ENCODE assay signal across 19 cellular contexts in the genomic region with DNA sequence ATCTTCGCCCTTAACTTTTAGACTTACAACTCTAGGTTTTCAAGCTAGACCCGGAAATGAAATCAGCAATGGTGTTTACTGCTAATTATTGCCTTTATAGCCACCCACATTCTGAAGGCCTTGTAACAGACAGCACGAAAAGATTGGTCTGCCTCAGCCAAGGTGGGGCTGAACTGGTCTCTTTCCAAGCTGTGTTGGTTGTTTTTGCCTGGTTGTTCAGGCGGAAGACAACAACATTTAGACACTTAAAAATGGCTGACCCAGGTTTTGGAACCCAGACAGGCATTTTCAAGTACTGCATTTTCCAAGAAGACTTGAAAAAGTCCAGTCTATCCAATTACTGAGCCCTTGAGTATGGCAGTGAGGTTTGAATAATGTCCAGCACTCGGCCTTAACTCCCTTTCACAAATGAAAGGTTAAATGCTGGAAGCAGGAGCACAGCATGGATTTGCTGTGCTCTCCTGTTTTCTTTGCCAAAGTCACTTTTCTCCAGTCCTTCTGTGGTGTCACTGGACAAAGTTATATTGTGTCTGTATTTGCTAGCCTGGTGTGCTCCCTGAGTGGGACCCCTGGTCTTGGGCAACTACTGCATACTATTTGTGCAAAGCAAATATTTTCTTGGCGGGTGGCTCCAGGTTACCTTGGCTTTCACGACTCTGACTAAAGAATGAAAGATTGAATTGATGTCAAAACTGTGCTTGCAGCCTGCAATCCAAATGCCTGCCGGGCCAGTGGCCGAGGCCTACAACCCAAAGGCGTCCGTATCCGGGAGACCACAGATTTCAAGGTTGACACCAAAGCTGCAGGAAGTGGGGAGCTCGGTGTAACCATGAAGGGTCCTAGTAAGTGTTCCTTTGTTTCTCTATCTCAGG.
DNase-seq lines count a peak whose midpoint lies in the region; ATAC-seq, FAIRE-seq and TF ChIP-seq lines count a peak whose summit lies in the region.
"Had no signal": no experiment of that assay in that cellular context is flagged by ENCODE, and none has a peak within 500 bp of the region (broad histone marks: within the 10 kb centered on the region; RNA-seq: fewer than 3 reads in every experiment).

No MANE protein-coding gene starts in this region.

- ATAC-seq in activated naive CD8-positive, alpha-beta T cell treated with anti-CD3 and anti-CD28 coated beads, Interleukin-2, amount 50 U/mL, for 24 hours, result no peak
- ATAC-seq in pancreas, result peak; percentile 62 to 73 (median 68)
- peak; percentile 33 for ATAC-seq in aorta (ENCODE audit: low FRiP score)
- no peak for ATAC-seq in naive thymus-derived CD4-positive, alpha-beta T cell
- ATAC-seq: activated T-helper 17 cell treated with anti-CD3 and anti-CD28 coated beads, Interleukin-2, amount 50 U/mL, for 72 hours; GM23338 had no signal

- H3K9me3 Mint-ChIP-seq in activated naive CD8-positive, alpha-beta T cell (ENCODE audit: low read depth), result no peaks in the 10 kb centered on the region
- H3K9me3 Mint-ChIP-seq in activated naive CD8-positive, alpha-beta T cell treated with anti-CD3 and anti-CD28 coated beads, Interleukin-2, amount 50 U/mL, for 24 hours, result no peaks in the 10 kb centered on the region
- H3K9me3 Mint-ChIP-seq in immature natural killer cell, result peaks cover 0 to 1% (median 0%) of the 10 kb centered on the region in 6 donors
- H3K9me3 Mint-ChIP-seq in naive thymus-derived CD4-positive, alpha-beta T cell, result no peaks in the 10 kb centered on the region
- H3K9me3 Mint-ChIP-seq: activated CD4-positive, alpha-beta T cell treated with anti-CD3 and anti-CD28 coated beads, Interleukin-2, amount 10 ng/mL, durations not matched to agents 24 days and 14 days; activated T-helper 17 cell treated with anti-CD3 and anti-CD28 coated beads, Interleukin-2, amount 50 U/mL, for 72 hours; CD8-positive, alpha-beta memory T cell; GM23338 had no signal

- H3K27me3 ChIP-seq in pancreas, result no peaks in the 10 kb centered on the region
- no peaks in the 10 kb centered on the region for H3K27me3 ChIP-seq in aorta (ENCODE audit: control insufficient read depth in 1 of 2, insufficient read depth in 2 of 2, low read length in 1 of 2)
- H3K27me3 ChIP-seq in naive thymus-derived CD4-positive, alpha-beta T cell (ENCODE audit: control insufficient read depth in 2 of 2, insufficient read depth in 2 of 2, low read length in 2 of 2), result no peaks in the 10 kb centered on the region

- H3K36me3 Mint-ChIP-seq in activated naive CD8-positive, alpha-beta T cell, result peaks cover 27% of the 10 kb centered on the region
- peaks cover 16% of the 10 kb centered on the region for H3K36me3 Mint-ChIP-seq in activated naive CD8-positive, alpha-beta T cell treated with anti-CD3 and anti-CD28 coated beads, Interleukin-2, amount 50 U/mL, for 24 hours (ENCODE audit: low read depth)
- peaks cover 7 to 36% (median 14%) of the 10 kb centered on the region in 3 donors for H3K36me3 Mint-ChIP-seq in immature natural killer cell
- H3K36me3 Mint-ChIP-seq in naive thymus-derived CD4-positive, alpha-beta T cell, result peaks cover 16 to 80% (median 44%) of the 10 kb centered on the region in 5 donors

- H3K4me1 ChIP-seq in pancreas (peaks cover 35 to 40% (median 37%) of the 10 kb centered on the region in 3 donors), aorta (ENCODE audit: control insufficient read depth in 1 of 2, insufficient read depth in 2 of 2, low read length in 2 of 2) (peaks cover 2 to 6% of the 10 kb centered on the region in 2 donors)
- no peaks in the 10 kb centered on the region for H3K4me1 ChIP-seq in naive thymus-derived CD4-positive, alpha-beta T cell (ENCODE audit: control insufficient read depth in 2 of 2, insufficient read depth in 2 of 2, low read length in 2 of 2)

- H3K27me3 Mint-ChIP-seq in activated naive CD8-positive, alpha-beta T cell, result no peaks in the 10 kb centered on the region
- no peaks in the 10 kb centered on the region for H3K27me3 Mint-ChIP-seq in activated naive CD8-positive, alpha-beta T cell treated with anti-CD3 and anti-CD28 coated beads, Interleukin-2, amount 50 U/mL, for 24 hours
- no peaks in the 10 kb centered on the region for H3K27me3 Mint-ChIP-seq in immature natural killer cell (ENCODE audit: low read depth in 3 of 3)
- H3K27me3 Mint-ChIP-seq in naive thymus-derived CD4-positive, alpha-beta T cell, result no peaks in the 10 kb centered on the region
- H3K27me3 Mint-ChIP-seq: activated CD4-positive, alpha-beta T cell treated with anti-CD3 and anti-CD28 coated beads, Interleukin-2, amount 10 ng/mL, durations not matched to agents 24 days and 14 days; activated T-helper 17 cell treated with anti-CD3 and anti-CD28 coated beads, Interleukin-2, amount 50 U/mL, for 72 hours had no signal

- POLR2A ChIA-PET in naive thymus-derived CD4-positive, alpha-beta T cell (lab: Charles Lee), result interaction anchor here (0.6 kb wide), 1 partner anchor 382 kb away, joined by 3 read pairs; no protein-coding TSS in a partner anchor

- TF ChIP-seq CTCF in pancreas (IDR thresholded peaks at IDR 0.05), result no peak

- 26 to 30% methylated on average over 13 of the region's 13 CpGs for WGBS in pancreas, 2 donors
- 25 to 26% methylated on average over 13 of the region's 13 CpGs for WGBS in aorta, 2 donors

- peaks cover 0 to 52% (median 15%) of the 10 kb centered on the region in 3 donors for H3K36me3 ChIP-seq in pancreas
- H3K36me3 ChIP-seq in aorta (ENCODE audit: control insufficient read depth in 1 of 2, insufficient read depth in 2 of 2, low read length in 1 of 2), result peaks cover 0 to 18% of the 10 kb centered on the region in 2 donors
- H3K36me3 ChIP-seq in naive thymus-derived CD4-positive, alpha-beta T cell (ENCODE audit: control insufficient read depth in 2 of 3, insufficient read depth in 3 of 3, low read length in 3 of 3), result peaks cover 0 to 89% (median 4%) of the 10 kb centered on the region in 3 experiments

- intact Hi-C loops in pancreas (cut with DNase I) (no loop called here), aorta (cut with DNase I) (loop anchor here (5.0 to 10.0 kb wide), 2 partner anchors 87 to 94 kb away; a partner anchor contains a TSS)
- intact Hi-C loops in naive thymus-derived CD4-positive, alpha-beta T cell (cut with micrococcal nuclease), result no loop called here

- FAIRE-seq in pancreas (lab: Jason Lieb, UNC), result no peak

- H3K27ac ChIP-seq in pancreas (peak overlapping the region; percentile 66 to 76 (median 73)), aorta (ENCODE audit: low read depth in 1 of 2, low read length in 2 of 2) (peak overlapping the region; percentile 34 to 85)
- H3K27ac ChIP-seq in naive thymus-derived CD4-positive, alpha-beta T cell (ENCODE audit: low read depth, low read length), result no peak overlapping the region

- peak overlapping the region; percentile 58 for H3K27ac Mint-ChIP-seq in activated naive CD8-positive, alpha-beta T cell
- no peak overlapping the region for H3K27ac Mint-ChIP-seq in activated naive CD8-positive, alpha-beta T cell treated with anti-CD3 and anti-CD28 coated beads, Interleukin-2, amount 50 U/mL, for 24 hours
- no peak overlapping the region for H3K27ac Mint-ChIP-seq in immature natural killer cell
- H3K27ac Mint-ChIP-seq in naive thymus-derived CD4-positive, alpha-beta T cell, result peak overlapping the region in 2 of 9 donors; percentile 36 to 58
- H3K27ac Mint-ChIP-seq: activated CD4-positive, alpha-beta T cell treated with anti-CD3 and anti-CD28 coated beads, Interleukin-2, amount 10 ng/mL, durations not matched to agents 24 days and 14 days; activated T-helper 17 cell treated with anti-CD3 and anti-CD28 coated beads, Interleukin-2, amount 50 U/mL, for 72 hours; GM23338 had no signal

- H3K9me3 ChIP-seq in pancreas (no peaks in the 10 kb centered on the region), aorta (ENCODE audit: control insufficient read depth, low read length) (no peaks in the 10 kb centered on the region)
- no peaks in the 10 kb centered on the region for H3K9me3 ChIP-seq in naive thymus-derived CD4-positive, alpha-beta T cell (ENCODE audit: control insufficient read depth in 2 of 3, low read length in 3 of 3)

- DNase-seq in activated naive CD8-positive, alpha-beta T cell treated with anti-CD3 and anti-CD28 coated beads, Interleukin-2, amount 50 U/mL, for 24 hours, result no peak
- DNase-seq in immature natural killer cell, result peak; percentile 13 to 31 (median 17)
- DNase-seq in pancreas, result peak in 4 of 6 donors; percentile 44 to 64 (median 56)
- DNase-seq in aorta, result no peak
- DNase-seq in D341Med (ENCODE audit: low spot score), result no peak
- DNase-seq in NCI-H1436 treated with DMSO at 0.1 percent for 48 hours (lab: John Stamatoyannopoulos, UW), result no peak
- no peak for DNase-seq in naive thymus-derived CD4-positive, alpha-beta T cell
- DNase-seq: 8988T; activated CD4-positive, alpha-beta T cell treated with anti-CD3 and anti-CD28 coated beads, Interleukin-2, amount 10 ng/mL, durations not matched to agents 24 days and 14 days; CD8-positive, alpha-beta memory T cell; KG1; NCI-H146; NCI-H69; retina; stimulated activated naive CD4-positive, alpha-beta T cell treated with Interleukin-2 at 50 U/mL for 16 hours; T-helper 1 cell had no signal

- H3K4me3 Mint-ChIP-seq in activated naive CD8-positive, alpha-beta T cell, result peak overlapping the region; percentile 32
- no peak overlapping the region for H3K4me3 Mint-ChIP-seq in activated naive CD8-positive, alpha-beta T cell treated with anti-CD3 and anti-CD28 coated beads, Interleukin-2, amount 50 U/mL, for 24 hours
- H3K4me3 Mint-ChIP-seq in immature natural killer cell, result peak overlapping the region in 1 of 5 donors; percentile 35
- H3K4me3 Mint-ChIP-seq in naive thymus-derived CD4-positive, alpha-beta T cell, result no peak overlapping the region
- H3K4me3 Mint-ChIP-seq: activated CD4-positive, alpha-beta T cell treated with anti-CD3 and anti-CD28 coated beads, Interleukin-2, amount 10 ng/mL, durations not matched to agents 24 days and 14 days; activated T-helper 17 cell treated with anti-CD3 and anti-CD28 coated beads, Interleukin-2, amount 50 U/mL, for 72 hours; GM23338 had no signal

- H3K4me3 ChIP-seq in pancreas (no peak overlapping the region), aorta (ENCODE audit: low read length in 2 of 2) (no peak overlapping the region)
- no peak overlapping the region for H3K4me3 ChIP-seq in naive thymus-derived CD4-positive, alpha-beta T cell (ENCODE audit: low read length)
- H3K4me3 ChIP-seq: GM23338 had no signal

- H3K4me1 Mint-ChIP-seq in activated naive CD8-positive, alpha-beta T cell (ENCODE audit: low read depth), result peaks cover 52% of the 10 kb centered on the region
- H3K4me1 Mint-ChIP-seq in activated naive CD8-positive, alpha-beta T cell treated with anti-CD3 and anti-CD28 coated beads, Interleukin-2, amount 50 U/mL, for 24 hours, result peaks cover 32% of the 10 kb centered on the region
- peaks cover 0 to 9% of the 10 kb centered on the region in 2 donors for H3K4me1 Mint-ChIP-seq in immature natural killer cell
- H3K4me1 Mint-ChIP-seq in naive thymus-derived CD4-positive, alpha-beta T cell, result peaks cover 0 to 7% (median 0%) of the 10 kb centered on the region in 7 donors
- H3K4me1 Mint-ChIP-seq: activated CD4-positive, alpha-beta T cell treated with anti-CD3 and anti-CD28 coated beads, Interleukin-2, amount 10 ng/mL, durations not matched to agents 24 days and 14 days; activated T-helper 17 cell treated with anti-CD3 and anti-CD28 coated beads, Interleukin-2, amount 50 U/mL, for 72 hours; GM23338 had no signal

- CTCF ChIA-PET in naive thymus-derived CD4-positive, alpha-beta T cell (lab: Charles Lee), result no interaction called here

Comparison
In these comparisons a context has a peak if more than half of its experiments do, and no peak if none do; other contexts are left out.
1. ATAC-seq: peak in pancreas (4 of 4) and aorta (single experiment); none in activated naive CD8-positive, alpha-beta T cell treated with anti-CD3 and anti-CD28 coated beads, Interleukin-2, amount 50 U/mL, for 24 hours (single experiment) and naive thymus-derived CD4-positive, alpha-beta T cell (single experiment).
2. DNase-seq: peak in immature natural killer cell (3 of 3) and pancreas (4 of 6); none in activated naive CD8-positive, alpha-beta T cell treated with anti-CD3 and anti-CD28 coated beads, Interleukin-2, amount 50 U/mL, for 24 hours (single experiment), aorta (0 of 2), D341Med (single experiment), NCI-H1436 treated with DMSO at 0.1 percent for 48 hours (single experiment) and naive thymus-derived CD4-positive, alpha-beta T cell (0 of 9).
3. intact Hi-C loops: an anchor here in aorta (5.0 to 10.0 kb wide); none called in pancreas and naive thymus-derived CD4-positive, alpha-beta T cell.